In the genomic region with DNA sequence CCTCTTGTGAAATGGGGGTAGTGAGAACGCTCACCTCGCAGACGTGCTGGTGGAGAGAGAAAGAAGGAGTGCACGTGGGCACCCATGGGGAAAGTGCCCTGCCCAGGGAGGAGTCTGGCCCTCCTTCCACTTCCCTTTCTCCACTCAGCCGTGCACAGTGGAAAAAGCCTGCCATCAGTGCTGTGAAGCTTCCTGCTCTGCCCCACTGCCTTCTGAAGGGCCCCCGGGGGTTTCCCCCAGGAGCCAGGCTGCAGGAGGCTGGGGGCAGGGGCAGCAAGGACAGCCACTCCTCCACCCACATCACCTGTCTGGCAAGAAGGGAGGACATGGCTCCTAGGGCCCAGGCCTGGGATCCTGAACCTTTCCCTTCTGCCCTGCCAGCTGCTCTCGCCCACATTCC, we compare ENCODE assay signal across 8 cellular contexts. TPM values are rescaled to one million over a fixed set of nuclear protein-coding genes. Genes with fewer than 3 reads are reported as not detected.
DNase-seq lines count a peak whose midpoint lies in the region; ATAC-seq, FAIRE-seq and TF ChIP-seq lines count a peak whose summit lies in the region.

No MANE protein-coding gene starts in this region.

- intact Hi-C loops in OCI-LY7 (cut with micrococcal nuclease; ENCODE audit: unreplicated experiment), result loop anchor here (5.0 kb wide), 1 partner anchor 89 kb away; no protein-coding TSS in a partner anchor

- H3K4me3 ChIP-seq in OCI-LY7 (ENCODE audit: low read depth, low read length, poor library complexity, severe bottlenecking) (peak overlapping the region; percentile 24), brain microvascular endothelial cell (ENCODE audit: low read depth, low read length) (no peak overlapping the region), GM23248 (no peak overlapping the region)

- POLR2A ChIA-PET in OCI-LY7 (lab: Charles Lee), result no interaction called here

- ATAC-seq in HG02623 (IDR thresholded peaks at IDR 0.05; ENCODE audit: unreplicated experiment), result peak; percentile 73

- H3K9ac ChIP-seq in GM23248, result no peak overlapping the region

- in situ Hi-C loops in brain microvascular endothelial cell (cut with HindIII; ENCODE audit: low pct_ligation_motif_present, low sequenced_read_pairs) (loop anchor here (25.0 kb wide), 1 partner anchor 394 kb away; no protein-coding TSS in a partner anchor), GM23248 (cut with MboI) (loop anchor here (10.0 to 25.0 kb wide), 3 partner anchors 152 to 844 kb away; a partner anchor contains a TSS)

- TF ChIP-seq CTCF in OCI-LY7 (conservative IDR thresholded peaks at IDR 0.05; ENCODE audit: low read length) (no peak), brain microvascular endothelial cell (IDR thresholded peaks at IDR 0.05; ENCODE audit: low read depth, low read length, missing control alignments) (no peak), type B pancreatic cell (conservative IDR thresholded peaks at IDR 0.05) (no peak)

- no peaks in the 10 kb centered on the region for H3K9me3 ChIP-seq in OCI-LY7 (ENCODE audit: low read length)
- no peaks in the 10 kb centered on the region for H3K9me3 ChIP-seq in GM23248 (ENCODE audit: low read depth)

- H3K4me1 ChIP-seq in OCI-LY7 (ENCODE audit: insufficient read depth, low read length, poor library complexity, severe bottlenecking), result peaks cover 27% of the 10 kb centered on the region
- H3K4me1 ChIP-seq in GM23248 (ENCODE audit: insufficient read depth), result no peaks in the 10 kb centered on the region

- peak overlapping the region; percentile 35; the same call in 1 of the 2 replicates for H2AFZ ChIP-seq in OCI-LY7 (ENCODE audit: low read length)
- H2AFZ ChIP-seq in GM23248, result no peak overlapping the region

- no peaks in the 10 kb centered on the region for H3K9me2 ChIP-seq in OCI-LY7 (ENCODE audit: insufficient read depth, low read length)
- no peaks in the 10 kb centered on the region for H3K9me2 ChIP-seq in GM23248 (ENCODE audit: insufficient read depth)

- CTCF ChIA-PET in OCI-LY7 (lab: Charles Lee; ENCODE audit: unreplicated experiment), result interaction anchor here (1.0 kb wide), 1 partner anchor 16 kb away, joined by 4 read pairs; no protein-coding TSS in a partner anchor

- TF ChIP-seq POLR2A in GM12891 (IDR thresholded peaks at IDR 0.05; ENCODE audit: low read depth, low read length), result no peak

- H3K27me3 ChIP-seq in brain microvascular endothelial cell (replicated peaks) (no peaks in the 10 kb centered on the region), GM23248 (replicated peaks; ENCODE audit: insufficient read depth) (no peaks in the 10 kb centered on the region)

- H3K27ac Mint-ChIP-seq in type B pancreatic cell, result no peak overlapping the region

- H3K4me3 Mint-ChIP-seq in type B pancreatic cell, result no peak overlapping the region

- H3F3A ChIP-seq in GM23248 (ENCODE audit: insufficient read depth), result 0 out of 2 replicates have a peak, but pooled peaks cover 3% of the 10 kb centered on the region

- H3K4me1 Mint-ChIP-seq in type B pancreatic cell (ENCODE audit: unreplicated experiment), result peaks cover 57% of the 10 kb centered on the region

- H3K27me3 Mint-ChIP-seq in type B pancreatic cell, result no peaks in the 10 kb centered on the region

- no peaks in the 10 kb centered on the region for H3K9me3 Mint-ChIP-seq in type B pancreatic cell

- H4K20me1 ChIP-seq in OCI-LY7 (ENCODE audit: insufficient read depth, low read length) (no peaks in the 10 kb centered on the region), GM23248 (ENCODE audit: insufficient read depth) (no peaks in the 10 kb centered on the region; the same call in 1 of the 2 replicates)

- WGBS in GM23248 (ENCODE audit: low coverage in 1 of 2, low lambda C conversion rate in 2 of 2, missing lambda C conversion rate in 2 of 2), 2 experiments, result 90 to 94% methylated on average over 5 to 7 of the region's 7 CpGs

- peak overlapping the region; percentile 20 for H3K27ac ChIP-seq in OCI-LY7 (ENCODE audit: low read depth, low read length, poor library complexity, severe bottlenecking)
- no peak overlapping the region for H3K27ac ChIP-seq in brain microvascular endothelial cell
- H3K27ac ChIP-seq in GM23248, result no peak overlapping the region

- DNase-seq in GM12891 (ENCODE audit: insufficient read length, low spot score) (no peak), OCI-LY7 (ENCODE audit: low spot score) (peak; percentile 83), medulla oblongata (ENCODE audit: extremely low spot score) (peak; percentile 48), NCI-H128 (lab: John Stamatoyannopoulos, UW; ENCODE audit: unreplicated experiment) (no peak), brain microvascular endothelial cell (no peak), type B pancreatic cell (ENCODE audit: extremely low spot score, unreplicated experiment) (no peak), GM23248 (no peak)

- FAIRE-seq in GM12891 (lab: Jason Lieb, UNC), result no peak

- no peaks in the 10 kb centered on the region for H3K36me3 Mint-ChIP-seq in type B pancreatic cell

- no TSS peak for BruUV-seq in OCI-LY7 (replicated peaks; lab: Mats Ljungman, UMichigan)

- H3K36me3 ChIP-seq in OCI-LY7 (ENCODE audit: insufficient read depth, low read length) (no peaks in the 10 kb centered on the region), brain microvascular endothelial cell (replicated peaks) (no peaks in the 10 kb centered on the region), GM23248 (ENCODE audit: low read depth) (no peaks in the 10 kb centered on the region)

- no peaks in the 10 kb centered on the region for H3K79me2 ChIP-seq in OCI-LY7 (ENCODE audit: insufficient read depth, low read depth, low read length)
- peaks cover 20% of the 10 kb centered on the region for H3K79me2 ChIP-seq in GM23248 (ENCODE audit: insufficient read depth)

- H3K4me2 ChIP-seq in OCI-LY7 (ENCODE audit: low read length) (peak overlapping the region; percentile 65), GM23248 (ENCODE audit: unreplicated experiment) (no peak overlapping the region)

TF ChIP-seq in GM12891, 5 proteins besides CTCF, POLR2A, EP300 and RAD21:
- no peak for TF ChIP-seq POU2F2 (IDR thresholded peaks at IDR 0.05; ENCODE audit: low read depth, low read length)
- no peak for TF ChIP-seq POLR2AphosphoS5 (IDR thresholded peaks at IDR 0.05; ENCODE audit: low read depth, low read length)
- TF ChIP-seq SPI1 (IDR thresholded peaks at IDR 0.05; ENCODE audit: low read depth, low read length), result peak; percentile 72
- peak; percentile 30 for TF ChIP-seq PAX5 (IDR thresholded peaks at IDR 0.05; ENCODE audit: insufficient read depth, low read length, severe bottlenecking)
- no peak for TF ChIP-seq TAF1 (IDR thresholded peaks at IDR 0.05; ENCODE audit: low read depth, low read length)
TF ChIP-seq in GM12891: peak in this region for 2.

RNA-seq across cellular contexts. Expression of a gene that starts 7.6 kb away (rescaled TPM):
- 0.42 TPM for polyA plus RNA-seq in GM12891 (2012; ENCODE audit: low read depth, missing spikeins)
- total RNA-seq in OCI-LY7 (2014; rRNA removed; shearing (Covaris generic)), result 0.05 and 0.25 TPM in 2 replicates
- total RNA-seq in OCI-LY7 (2022) (0.51 TPM in 1 of 2 replicates, not detected in the other), type B pancreatic cell (ENCODE audit: low replicate concordance) (38.2 and 72.4 TPM in 2 replicates)
- total RNA-seq in GM23248 (2014; rRNA removed; shearing (Covaris generic)), result 59.9 and 66.5 TPM in 2 replicates
- polyA plus RNA-seq in GM23248 (2016; fragmentation: Nextera tagmentation; extraction: Ambion mirVana), result 117 and 118 TPM in 2 replicates

Comparison
In these comparisons a context has a peak if more than half of its experiments do, and no peak if none do; other contexts are left out.
1. DNase-seq: peak in OCI-LY7 (single experiment) and medulla oblongata (single experiment); none in GM12891 (single experiment), NCI-H128 (single experiment), brain microvascular endothelial cell (single experiment), type B pancreatic cell (single experiment) and GM23248 (single experiment).
2. RNA of a gene that starts 7.6 kb away (total RNA-seq): 38.2 to 72.4 TPM in type B pancreatic cell and 59.9 to 66.5 TPM in GM23248; 0.05 to 0.51 TPM in OCI-LY7; every median in the first group is over 10 times any median in the second.